ENCODE assay signal across 10 cellular contexts in the genomic region with DNA sequence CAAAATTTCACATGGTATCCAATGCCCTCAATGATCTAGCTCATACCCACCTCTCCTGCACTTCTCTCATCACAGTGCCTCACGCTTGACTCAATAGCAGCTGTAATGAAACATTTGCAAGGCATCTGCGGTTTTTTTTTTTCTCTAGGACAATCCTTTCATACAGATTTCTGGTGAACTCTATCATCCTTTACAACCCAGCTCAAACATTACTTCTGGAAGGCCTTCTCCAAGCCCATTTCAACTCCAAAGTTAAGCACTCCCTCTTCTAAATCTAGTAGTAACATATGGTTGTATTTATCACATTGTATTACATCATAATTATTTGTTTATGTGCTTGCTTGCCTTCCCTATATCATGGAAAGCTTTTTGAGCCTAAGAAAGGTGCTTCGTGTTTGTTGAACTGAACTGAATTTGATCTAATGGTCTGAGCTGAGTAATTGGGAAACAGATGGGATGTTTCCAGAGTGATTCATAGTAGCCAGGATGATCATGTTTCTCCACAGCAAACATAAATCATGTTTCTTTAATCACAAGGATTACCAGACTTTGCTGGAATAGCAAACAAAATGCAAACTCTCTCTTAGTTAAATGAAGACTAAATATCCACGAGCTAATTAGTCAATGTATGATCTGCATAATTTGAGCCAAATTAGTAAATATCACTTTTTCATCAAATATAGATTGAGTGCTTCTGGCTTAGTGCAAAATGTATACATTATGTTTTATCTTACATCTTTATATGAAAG. TPM values are rescaled to one million over a fixed set of nuclear protein-coding genes. Genes with fewer than 3 reads are reported as not detected.
DNase-seq lines count a peak whose midpoint lies in the region; ATAC-seq, FAIRE-seq and TF ChIP-seq lines count a peak whose summit lies in the region.
"Had no signal": no experiment of that assay in that cellular context is flagged by ENCODE, and none has a peak within 500 bp of the region (broad histone marks: within the 10 kb centered on the region; RNA-seq: fewer than 3 reads in every experiment).

No MANE protein-coding gene starts in this region.

- no peaks in the 10 kb centered on the region for H3K9me3 Mint-ChIP-seq in activated CD4-positive, alpha-beta T cell treated with anti-CD3 and anti-CD28 coated beads, Interleukin-2, amount 10 ng/mL, durations not matched to agents 7 days and 5 days
- H3K9me3 Mint-ChIP-seq: activated T-helper 1 cell treated with anti-CD3 and anti-CD28 coated beads, Interleukin-12 subunit alpha, Interleukin-12 subunit beta, Interleukin-2, Interleukin-4 antibody, amounts not matched to agents 30 ng/mL and 10 ng/mL and 1 ng/mL, durations not matched to agents 14 hours and 24 hours and 36 hours had no signal

- no peaks in the 10 kb centered on the region for H3K36me3 ChIP-seq in BE2C

- no peak for ATAC-seq in HG03457 (IDR thresholded peaks at IDR 0.05; ENCODE audit: unreplicated experiment)

- no peaks in the 10 kb centered on the region for H3K27me3 ChIP-seq in BE2C

- CTCF ChIA-PET in activated CD4-positive, alpha-beta T cell treated with anti-CD3 and anti-CD28 coated beads, Interleukin-2, amount 10 ng/mL, durations not matched to agents 7 days and 5 days (lab: Charles Lee), result interaction anchor here (0.5 kb wide), 1 partner anchor 402 kb away, joined by 3 read pairs; no protein-coding TSS in a partner anchor

- no peaks in the 10 kb centered on the region for H3K36me3 Mint-ChIP-seq in activated CD4-positive, alpha-beta T cell treated with anti-CD3 and anti-CD28 coated beads, Interleukin-2, amount 10 ng/mL, durations not matched to agents 7 days and 5 days (ENCODE audit: low read depth)

- DNase-seq in AG08395 (ENCODE audit: low spot score) (peak; percentile 78), M059J (ENCODE audit: low read depth) (peak; percentile 94), T1000 (lab: John Stamatoyannopoulos, UW) (peak; percentile 10), BE2C (no peak), epidermal melanocyte (ENCODE audit: insufficient read length, low spot score) (no peak)
- DNase-seq in activated CD4-positive, alpha-beta T cell treated with anti-CD3 and anti-CD28 coated beads, Interleukin-2, amount 10 ng/mL, durations not matched to agents 7 days and 5 days, result no peak
- DNase-seq: GF-D8 had no signal

- no peak overlapping the region for H3K4me3 Mint-ChIP-seq in activated CD4-positive, alpha-beta T cell treated with anti-CD3 and anti-CD28 coated beads, Interleukin-2, amount 10 ng/mL, durations not matched to agents 7 days and 5 days
- H3K4me3 Mint-ChIP-seq: activated T-helper 1 cell treated with anti-CD3 and anti-CD28 coated beads, Interleukin-12 subunit alpha, Interleukin-12 subunit beta, Interleukin-2, Interleukin-4 antibody, amounts not matched to agents 30 ng/mL and 10 ng/mL and 1 ng/mL, durations not matched to agents 14 hours and 24 hours and 36 hours had no signal

- no peaks in the 10 kb centered on the region for H3K4me1 ChIP-seq in BE2C

- H3K4me1 Mint-ChIP-seq in activated CD4-positive, alpha-beta T cell treated with anti-CD3 and anti-CD28 coated beads, Interleukin-2, amount 10 ng/mL, durations not matched to agents 7 days and 5 days, result no peaks in the 10 kb centered on the region

- H3K4me3 ChIP-seq in BE2C (ENCODE audit: low read depth, low read length), result no peak overlapping the region

- no peak overlapping the region for H3K27ac Mint-ChIP-seq in activated CD4-positive, alpha-beta T cell treated with anti-CD3 and anti-CD28 coated beads, Interleukin-2, amount 10 ng/mL, durations not matched to agents 7 days and 5 days
- H3K27ac Mint-ChIP-seq: activated T-helper 1 cell treated with anti-CD3 and anti-CD28 coated beads, Interleukin-12 subunit alpha, Interleukin-12 subunit beta, Interleukin-2, Interleukin-4 antibody, amounts not matched to agents 30 ng/mL and 10 ng/mL and 1 ng/mL, durations not matched to agents 14 hours and 24 hours and 36 hours had no signal

- no peak for TF ChIP-seq CTCF in BE2C (IDR thresholded peaks at IDR 0.05; ENCODE audit: low read depth, low read length)

- POLR2A ChIA-PET in activated CD4-positive, alpha-beta T cell treated with anti-CD3 and anti-CD28 coated beads, Interleukin-2, amount 10 ng/mL, durations not matched to agents 7 days and 5 days (lab: Charles Lee), result no interaction called here

- peak; percentile 100 for FAIRE-seq in islet of Langerhans (lab: Jason Lieb, UNC)

- H3K9me3 ChIP-seq in BE2C, result no peaks in the 10 kb centered on the region

- H3K27me3 Mint-ChIP-seq in activated CD4-positive, alpha-beta T cell treated with anti-CD3 and anti-CD28 coated beads, Interleukin-2, amount 10 ng/mL, durations not matched to agents 7 days and 5 days, result no peaks in the 10 kb centered on the region

RNA-seq across cellular contexts. Expression of gene CFL2, which starts 14.3 kb away (rescaled TPM):
- total RNA-seq in M059J (2014; rRNA removed; shearing (Covaris generic)), result 124 and 164 TPM in 2 replicates
- 43.4 TPM for polyA plus RNA-seq in BE2C (2012; ENCODE audit: insufficient read depth, insufficient read length, low read depth)
- total RNA-seq in activated CD4-positive, alpha-beta T cell treated with anti-CD3 and anti-CD28 coated beads, Interleukin-2, amount 10 ng/mL, durations not matched to agents 7 days and 5 days, result 1 to 10 TPM; 5.4 to 6.3 TPM

Comparison
In these comparisons a context has a peak if more than half of its experiments do, and no peak if none do; other contexts are left out.
1. DNase-seq: peak in AG08395 (single experiment), M059J (single experiment) and T1000 (single experiment); none in BE2C (single experiment), activated CD4-positive, alpha-beta T cell treated with anti-CD3 and anti-CD28 coated beads, Interleukin-2, amount 10 ng/mL, durations not matched to agents 7 days and 5 days (single experiment) and epidermal melanocyte (single experiment).
2. RNA of gene CFL2, which starts 14.3 kb away (total RNA-seq): 124 to 164 TPM in M059J; 5.4 to 6.3 TPM in activated CD4-positive, alpha-beta T cell treated with anti-CD3 and anti-CD28 coated beads, Interleukin-2, amount 10 ng/mL, durations not matched to agents 7 days and 5 days; every median in the first group is over 10 times any median in the second.